Comparison of ENCODE assay signal across 11 cellular contexts in the genomic region with DNA sequence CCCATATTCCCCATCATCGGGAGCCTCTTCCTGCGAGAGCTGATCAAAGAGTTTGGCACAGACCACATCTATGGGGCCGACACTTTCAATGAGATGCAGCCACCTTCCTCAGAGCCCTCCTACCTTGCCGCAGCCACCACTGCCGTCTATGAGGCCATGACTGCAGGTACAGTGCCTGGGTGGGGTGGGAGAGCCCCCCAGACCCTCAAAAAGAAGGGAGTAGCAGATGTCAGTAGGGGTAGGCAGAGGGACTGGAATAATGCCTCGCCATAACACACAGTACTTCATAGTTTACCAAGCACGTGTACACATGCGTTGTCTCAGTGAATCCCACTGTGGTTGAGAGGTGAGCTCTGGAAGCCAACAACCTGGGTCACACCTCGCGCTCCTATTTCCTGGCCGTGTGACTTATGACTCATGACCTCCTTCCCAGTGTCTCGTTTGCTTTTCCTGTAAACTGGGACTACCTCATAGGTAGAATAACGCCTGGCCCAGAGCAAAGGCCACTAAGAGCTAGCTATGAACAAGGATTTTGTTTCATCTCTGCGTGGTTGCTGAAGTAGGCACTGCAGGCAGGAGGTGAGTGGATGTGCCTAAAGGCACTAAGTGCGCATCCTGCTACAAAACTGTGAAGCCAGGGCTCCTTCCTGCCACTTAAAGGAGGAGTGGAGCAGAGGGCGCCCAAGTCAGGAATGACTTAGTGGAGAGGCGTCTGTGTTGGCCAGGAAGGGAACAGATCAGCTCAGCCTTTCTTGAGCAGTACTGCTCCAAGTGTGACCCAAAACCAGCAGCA. TPM values are rescaled to one million over a fixed set of nuclear protein-coding genes. Genes with fewer than 3 reads are reported as not detected.
A peak's percentile ranks its signal among the peaks of the same experiment; 100 is the strongest.
DNase-seq lines count a peak whose midpoint lies in the region; ATAC-seq and TF ChIP-seq lines count a peak whose summit lies in the region.
"Had no signal": no experiment of that assay in that cellular context is flagged by ENCODE, and none has a peak within 500 bp of the region (broad histone marks: within the 10 kb centered on the region; RNA-seq: fewer than 3 reads in every experiment).

No MANE protein-coding gene starts in this region.

- H3K9me3 ChIP-seq in iPS-15b (ENCODE audit: control insufficient read depth, insufficient read depth, low read length) (no peaks in the 10 kb centered on the region), ovary (no peaks in the 10 kb centered on the region)
- H3K9me3 ChIP-seq: pancreas, tibial nerve had no signal

- peak overlapping the region; percentile 3 for H3K9ac ChIP-seq in iPS-15b (ENCODE audit: low read depth, low read length)

- H3K4me3 ChIP-seq in iPS-15b (ENCODE audit: low read depth, low read length) (no peak overlapping the region), ovary (no peak overlapping the region)
- H3K4me3 ChIP-seq: pancreas, tibial nerve had no signal

- CTCF ChIA-PET in activated CD8-positive, alpha-beta T cell treated with anti-CD3 and anti-CD28 coated beads, Interleukin-2, amount 10 ng/mL, durations not matched to agents 7 days and 5 days (lab: Charles Lee): interaction anchor here (1.0 to 2.7 kb wide), 6 partner anchors 10 to 135 kb away, joined by 3 to 15 read pairs (median 4); no protein-coding TSS in a partner anchor

- H3K4me1 Mint-ChIP-seq in activated CD8-positive, alpha-beta T cell treated with anti-CD3 and anti-CD28 coated beads, Interleukin-2, amount 10 ng/mL, durations not matched to agents 7 days and 5 days (ENCODE audit: low read depth): peaks cover 48% of the 10 kb centered on the region

- 75 to 79% (median 76%) methylated on average over 17 of the region's 17 CpGs for WGBS in ovary, 3 donors

- DNase-seq in AG20443 (ENCODE audit: low spot score) (peak; percentile 2), HT-29 (ENCODE audit: low spot score) (peak; percentile 84), HuH-7.5 (ENCODE audit: low spot score) (no peak), ovary (no peak)
- DNase-seq in activated CD8-positive, alpha-beta T cell treated with anti-CD3 and anti-CD28 coated beads, Interleukin-2, amount 10 ng/mL, durations not matched to agents 7 days and 5 days: peak; percentile 63
- DNase-seq: MV-4-11 had no signal

- no peak for TF ChIP-seq EP300 in ovary (IDR thresholded peaks at IDR 0.05)

- TF ChIP-seq POLR2A in ovary (IDR thresholded peaks at IDR 0.05): no peak

- no peak for TF ChIP-seq CTCF in ovary (IDR thresholded peaks at IDR 0.05)

- H3K27ac ChIP-seq in ovary: no peak overlapping the region
- H3K27ac ChIP-seq: tibial nerve had no signal

- H3K27me3 ChIP-seq in iPS-15b (ENCODE audit: control insufficient read depth, insufficient read depth, low read length) (no peaks in the 10 kb centered on the region), ovary (no peaks in the 10 kb centered on the region)
- H3K27me3 ChIP-seq: pancreas, tibial nerve had no signal

- intact Hi-C loops in ovary (cut with DNase I): no loop called here

- no peaks in the 10 kb centered on the region for H3K9me3 Mint-ChIP-seq in activated CD8-positive, alpha-beta T cell treated with anti-CD3 and anti-CD28 coated beads, Interleukin-2, amount 10 ng/mL, durations not matched to agents 7 days and 5 days (ENCODE audit: insufficient read depth)

- H3K27me3 Mint-ChIP-seq in activated CD8-positive, alpha-beta T cell treated with anti-CD3 and anti-CD28 coated beads, Interleukin-2, amount 10 ng/mL, durations not matched to agents 7 days and 5 days (ENCODE audit: low read depth): no peaks in the 10 kb centered on the region

- peak; percentile 46 for ATAC-seq in activated CD8-positive, alpha-beta T cell treated with anti-CD3 and anti-CD28 coated beads, Interleukin-2, amount 10 ng/mL, durations not matched to agents 7 days and 5 days
- ATAC-seq in HG02970 (IDR thresholded peaks at IDR 0.05; ENCODE audit: low FRiP score, unreplicated experiment) (no peak), HG03565 (IDR thresholded peaks at IDR 0.05; ENCODE audit: unreplicated experiment) (no peak)
- ATAC-seq: pancreas had no signal

- peaks cover 23% of the 10 kb centered on the region for H3K36me3 Mint-ChIP-seq in activated CD8-positive, alpha-beta T cell treated with anti-CD3 and anti-CD28 coated beads, Interleukin-2, amount 10 ng/mL, durations not matched to agents 7 days and 5 days (ENCODE audit: low read depth)

- peak overlapping the region; percentile 39 for H3K4me3 Mint-ChIP-seq in activated CD8-positive, alpha-beta T cell treated with anti-CD3 and anti-CD28 coated beads, Interleukin-2, amount 10 ng/mL, durations not matched to agents 7 days and 5 days

- H3K27ac Mint-ChIP-seq in activated CD8-positive, alpha-beta T cell treated with anti-CD3 and anti-CD28 coated beads, Interleukin-2, amount 10 ng/mL, durations not matched to agents 7 days and 5 days: peak overlapping the region; percentile 77

- POLR2A ChIA-PET in activated CD8-positive, alpha-beta T cell treated with anti-CD3 and anti-CD28 coated beads, Interleukin-2, amount 10 ng/mL, durations not matched to agents 7 days and 5 days (lab: Charles Lee): interaction anchor here (1.2 to 1.5 kb wide), 4 partner anchors 10 to 30 kb away, joined by 3 to 8 read pairs (median 6); no protein-coding TSS in a partner anchor

- H3K4me1 ChIP-seq in iPS-15b (ENCODE audit: control insufficient read depth, insufficient read depth, low read length): no peaks in the 10 kb centered on the region
- H3K4me1 ChIP-seq in ovary (ENCODE audit: insufficient read depth): peaks cover 5% of the 10 kb centered on the region

- peaks cover 25% of the 10 kb centered on the region for H3K36me3 ChIP-seq in iPS-15b (ENCODE audit: control insufficient read depth, insufficient read depth, low read length)
- no peaks in the 10 kb centered on the region for H3K36me3 ChIP-seq in ovary

RNA-seq across cellular contexts. Expression of a gene that starts 5.2 kb away (rescaled TPM):
- 54.9 and 65.5 TPM in 2 replicates for total RNA-seq in HT-29 (2014; rRNA removed; shearing (Covaris generic))
- 10 to 100 TPM; 19.3 to 20.5 TPM for total RNA-seq in activated CD8-positive, alpha-beta T cell treated with anti-CD3 and anti-CD28 coated beads, Interleukin-2, amount 10 ng/mL, durations not matched to agents 7 days and 5 days
- total RNA-seq in ovary: 10 to 100 TPM; 28.5 to 49.6 (median 40.0) TPM
- 10 to 100 TPM in 1 of 2 donors, 1 to 10 TPM in 1; 9.7 to 49.1 TPM for polyA plus RNA-seq in ovary

RNA-seq across cellular contexts. Expression of a gene that starts 11.5 kb away (rescaled TPM):
- total RNA-seq in HT-29 (2014; rRNA removed; shearing (Covaris generic)): 0.91 and 1.7 TPM in 2 replicates
- under 1 TPM; 0.53 to 0.60 TPM for total RNA-seq in activated CD8-positive, alpha-beta T cell treated with anti-CD3 and anti-CD28 coated beads, Interleukin-2, amount 10 ng/mL, durations not matched to agents 7 days and 5 days
- total RNA-seq in ovary: 10 to 100 TPM in 1 of 7 donors, 1 to 10 TPM in 6; 4.3 to 16.7 (median 6.5) TPM
- polyA plus RNA-seq in ovary: 10 to 100 TPM in 1 of 2 donors, 1 to 10 TPM in 1; 2.1 to 18.1 TPM

RNA-seq across cellular contexts. Expression of a gene that starts 20.7 kb away (rescaled TPM):
- 82.1 and 103 TPM in 2 replicates for total RNA-seq in HT-29 (2014; rRNA removed; shearing (Covaris generic))
- total RNA-seq in activated CD8-positive, alpha-beta T cell treated with anti-CD3 and anti-CD28 coated beads, Interleukin-2, amount 10 ng/mL, durations not matched to agents 7 days and 5 days: 10 to 100 TPM; 54.8 to 62.1 TPM
- total RNA-seq in ovary: 10 to 100 TPM; 13.8 to 51.2 (median 41.0) TPM
- 10 to 100 TPM; 22.6 to 37.6 TPM for polyA plus RNA-seq in ovary

RNA-seq across cellular contexts. Expression of a gene that starts 25.7 kb away (rescaled TPM):
- total RNA-seq in HT-29 (2014; rRNA removed; shearing (Covaris generic)): 55.9 and 63.1 TPM in 2 replicates
- 10 to 100 TPM; 65.8 to 65.9 TPM for total RNA-seq in activated CD8-positive, alpha-beta T cell treated with anti-CD3 and anti-CD28 coated beads, Interleukin-2, amount 10 ng/mL, durations not matched to agents 7 days and 5 days
- 10 to 100 TPM; 16.5 to 37.0 (median 24.4) TPM for total RNA-seq in ovary
- polyA plus RNA-seq in ovary: 10 to 100 TPM; 24.3 to 50.8 TPM

RNA-seq across cellular contexts. Expression of a gene that starts 36.3 kb away (rescaled TPM):
- 12.4 and 16.0 TPM in 2 replicates for total RNA-seq in HT-29 (2014; rRNA removed; shearing (Covaris generic))
- total RNA-seq in activated CD8-positive, alpha-beta T cell treated with anti-CD3 and anti-CD28 coated beads, Interleukin-2, amount 10 ng/mL, durations not matched to agents 7 days and 5 days: 10 to 100 TPM; 19.2 to 21.8 TPM
- 1 to 10 TPM; 1.4 to 5.3 (median 3.8) TPM for total RNA-seq in ovary
- 1 to 10 TPM; 7.2 to 7.5 TPM for polyA plus RNA-seq in ovary

Comparison
In these comparisons a context has a peak if more than half of its experiments do, and no peak if none do; other contexts are left out.
1. DNase-seq: peak in AG20443 (single experiment), HT-29 (single experiment) and activated CD8-positive, alpha-beta T cell treated with anti-CD3 and anti-CD28 coated beads, Interleukin-2, amount 10 ng/mL, durations not matched to agents 7 days and 5 days (single experiment); none in HuH-7.5 (single experiment) and ovary (0 of 5).